8 cellular contexts compared by ENCODE assay signal in genomic region chr9:78369644-78370219, GRCh38.
DNase-seq lines count a peak whose midpoint lies in the region; ATAC-seq and TF ChIP-seq lines count a peak whose summit lies in the region.

No MANE protein-coding gene starts in this region.

- H3K4me2 ChIP-seq in fibroblast of lung (ENCODE audit: extremely low read depth, insufficient read depth, low read length), result no peak overlapping the region

- no peak overlapping the region for H3K9ac ChIP-seq in NT2/D1 (ENCODE audit: insufficient read length, low read depth)
- no peak overlapping the region for H3K9ac ChIP-seq in fibroblast of lung (ENCODE audit: insufficient read depth, low read length)

- H3K4me3 ChIP-seq in A673 (ENCODE audit: low read depth, low read length, poor library complexity, severe bottlenecking), result no peak overlapping the region
- H3K4me3 ChIP-seq in NT2/D1 (ENCODE audit: insufficient read length, low read depth), result no peak overlapping the region
- H3K4me3 ChIP-seq in fibroblast of lung (replicated peaks in 1 of 4; ENCODE audit: control extremely low read depth in 1 of 4, insufficient read depth in 1 of 4, low read depth in 3 of 4, low read length in 4 of 4), result no peak overlapping the region

- no peaks in the 10 kb centered on the region for H3K9me3 ChIP-seq in A673 (ENCODE audit: low read depth, low read length, poor library complexity, severe bottlenecking)
- no peaks in the 10 kb centered on the region for H3K9me3 ChIP-seq in NT2/D1 (ENCODE audit: insufficient read depth, low read length)
- no peaks in the 10 kb centered on the region for H3K9me3 ChIP-seq in fibroblast of lung (ENCODE audit: control insufficient read depth, insufficient read depth, low read depth, low read length)

- CTCF ChIA-PET in A673 (lab: Charles Lee), result interaction anchor here (0.5 to 1.2 kb wide), 5 partner anchors 20 to 247 kb away, joined by 3 to 9 read pairs (median 4); no protein-coding TSS in a partner anchor

- intact Hi-C loops in A673 (cut with micrococcal nuclease; ENCODE audit: unreplicated experiment), result loop anchor here (2.0 kb wide), 1 partner anchor 107 kb away; no protein-coding TSS in a partner anchor

- H3K36me3 ChIP-seq in A673 (ENCODE audit: insufficient read depth, low read length, poor library complexity, severe bottlenecking) (no peaks in the 10 kb centered on the region), NT2/D1 (ENCODE audit: insufficient read depth, insufficient read length, low read length) (no peaks in the 10 kb centered on the region), fibroblast of lung (ENCODE audit: control insufficient read depth, insufficient read depth, low read length) (no peaks in the 10 kb centered on the region)

- POLR2A ChIA-PET in A673 (lab: Charles Lee; ENCODE audit: low non-redundant PET), result no interaction called here

- no peaks in the 10 kb centered on the region for H3K79me2 ChIP-seq in fibroblast of lung (ENCODE audit: control insufficient read depth, insufficient read depth, low read length)

- no peaks in the 10 kb centered on the region for H3K36me3 Mint-ChIP-seq in nephron (ENCODE audit: low read depth)

- H3K27ac Mint-ChIP-seq in nephron, result peak overlapping the region in 1 of 3 experiments; percentile 50

- peaks cover 17% of the 10 kb centered on the region for H3K27me3 Mint-ChIP-seq in nephron (ENCODE audit: low read depth)

- DNase-seq in A673 (ENCODE audit: low spot score), result peak; percentile 84
- peak; percentile 86 for DNase-seq in NT2/D1 (ENCODE audit: low read depth, low spot score)
- peak; percentile 52 for DNase-seq in activated T-cell treated with anti-CD3 and anti-CD28 coated beads, Interleukin-2, amount 50 U/mL, for 1 hour
- peak; percentile 53 to 81 for DNase-seq in fibroblast of lung (ENCODE audit: low read depth in 2 of 2)
- peak; percentile 92 for DNase-seq in superior temporal gyrus (ENCODE audit: extremely low spot score)

- H2AFZ ChIP-seq in fibroblast of lung (ENCODE audit: low read length), result no peak overlapping the region

- peaks cover 25% of the 10 kb centered on the region for H3K4me1 Mint-ChIP-seq in nephron

- H4K20me1 ChIP-seq in fibroblast of lung (ENCODE audit: control insufficient read depth, extremely low read depth, insufficient read depth, low read length), result no peaks in the 10 kb centered on the region

- TF ChIP-seq CTCF in A673 (conservative IDR thresholded peaks at IDR 0.05; ENCODE audit: low read depth, low read length) (peak; percentile 97), fibroblast of lung (conservative IDR thresholded peaks at IDR 0.05 in 1 of 2, IDR thresholded peaks at IDR 0.05 in 1 of 2; ENCODE audit: low read depth in 1 of 2, low read length in 2 of 2) (peak; percentile 93 to 95), nephron (IDR thresholded peaks at IDR 0.05; ENCODE audit: unreplicated experiment in 3 of 3) (peak; percentile 77 to 89 (median 86))

- H3K4me1 ChIP-seq in A673 (ENCODE audit: insufficient read depth, low read length, poor library complexity, severe bottlenecking) (no peaks in the 10 kb centered on the region), NT2/D1 (ENCODE audit: insufficient read depth, insufficient read length) (peaks cover 2% of the 10 kb centered on the region), fibroblast of lung (ENCODE audit: control insufficient read depth, extremely low read depth, insufficient read depth, low read length) (no peaks in the 10 kb centered on the region)

- H3K27ac ChIP-seq in A673 (ENCODE audit: low read depth, low read length, poor library complexity, severe bottlenecking), result no peak overlapping the region
- H3K27ac ChIP-seq in fibroblast of lung (ENCODE audit: insufficient read depth, low read length), result no peak overlapping the region

- no peaks in the 10 kb centered on the region for H3K9me3 Mint-ChIP-seq in nephron

- H3K27me3 ChIP-seq in A673 (replicated peaks; ENCODE audit: insufficient read depth, low read depth, low read length, poor library complexity) (no peaks in the 10 kb centered on the region), NT2/D1 (ENCODE audit: insufficient read depth, insufficient read length) (no peaks in the 10 kb centered on the region), fibroblast of lung (ENCODE audit: control insufficient read depth, insufficient read depth, low read length) (no peaks in the 10 kb centered on the region)

- peak; percentile 48 for ATAC-seq in GM18520 (IDR thresholded peaks at IDR 0.05; ENCODE audit: unreplicated experiment)
- ATAC-seq in HG03457 (IDR thresholded peaks at IDR 0.05; ENCODE audit: unreplicated experiment), result peak; percentile 61

- no TSS peak for BruUV-seq in A673 (replicated peaks; lab: Mats Ljungman, UMichigan)

- H3K4me3 Mint-ChIP-seq in nephron, result no peak overlapping the region
